In the genomic region with DNA sequence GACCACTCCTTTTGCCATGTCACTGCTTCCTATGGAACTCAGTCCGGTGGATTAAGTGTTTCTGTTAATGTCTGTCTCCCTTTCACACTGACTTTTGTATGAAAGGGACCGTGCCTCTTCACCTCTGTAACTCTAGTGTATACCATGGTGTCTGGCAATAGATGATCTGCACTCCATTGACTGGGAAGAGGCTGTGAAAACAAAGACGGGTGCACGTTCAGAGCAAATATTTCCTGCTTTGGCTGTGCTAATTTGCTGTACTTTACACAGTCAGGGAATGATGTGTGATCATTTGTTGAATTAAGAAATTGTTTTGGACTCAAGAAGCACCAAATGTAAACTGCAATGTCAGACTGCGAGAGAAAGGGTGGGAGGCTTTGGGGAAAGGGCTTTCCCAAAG, we compare ENCODE assay signal across 22 cellular contexts.
A peak's percentile ranks its signal among the peaks of the same experiment; 100 is the strongest.
DNase-seq lines count a peak whose midpoint lies in the region; ATAC-seq and TF ChIP-seq lines count a peak whose summit lies in the region.
"Had no signal": no experiment of that assay in that cellular context is flagged by ENCODE, and none has a peak within 500 bp of the region (broad histone marks: within the 10 kb centered on the region; RNA-seq: fewer than 3 reads in every experiment).

No MANE protein-coding gene starts in this region.

- TF ChIP-seq POLR2A in body of pancreas (IDR thresholded peaks at IDR 0.05) (no peak), prostate gland (IDR thresholded peaks at IDR 0.05) (no peak)

- H3K27ac ChIP-seq in body of pancreas (peak overlapping the region in 3 of 4 donors; percentile 26 to 37 (median 31)), prostate gland (no peak overlapping the region)
- H3K27ac ChIP-seq: neutrophil, testis had no signal

- 42 to 53% methylated on average over 5 of the region's 5 CpGs for WGBS in body of pancreas, 2 donors
- WGBS in prostate gland: 26% methylated on average over 5 of the region's 5 CpGs

- intact Hi-C loops in body of pancreas (cut with DNase I): loop anchor here (10.0 kb wide), 1 partner anchor 329 kb away; no protein-coding TSS in a partner anchor
- intact Hi-C loops in prostate gland (cut with DNase I): loop anchor here (10.0 kb wide), 2 partner anchors 409 to 921 kb away; no protein-coding TSS in a partner anchor

- TF ChIP-seq CTCF in body of pancreas (IDR thresholded peaks at IDR 0.05) (no peak), prostate gland (IDR thresholded peaks at IDR 0.05) (no peak)

- H3K4me1 ChIP-seq in body of pancreas: peaks cover 60% of the 10 kb centered on the region
- H3K4me1 ChIP-seq in prostate gland (replicated peaks): peaks cover 3% of the 10 kb centered on the region

- DNase-seq in NCI-H1092 treated with DMSO at 0.1 percent for 48 hours (lab: John Stamatoyannopoulos, UW): peak; percentile 37
- no peak for DNase-seq in NCI-H1092 (lab: John Stamatoyannopoulos, UW)
- DNase-seq in NCI-H2029 treated with DMSO at 0.1 percent for 48 hours (lab: John Stamatoyannopoulos, UW): peak; percentile 13
- DNase-seq in body of pancreas: no peak
- DNase-seq in prostate gland (ENCODE audit: low spot score): peak; percentile 10
- no peak for DNase-seq in midbrain (lab: John Stamatoyannopoulos, UW)
- no peak for DNase-seq in stimulated activated CD4-positive, alpha-beta T cell treated with anti-CD3 and anti-CD28 coated beads, Interleukin-1b, Interleukin-23, amount 100 ng/mL, for 48 hours
- DNase-seq: activated CD4-positive, CD25-positive, alpha-beta regulatory T cell; effector memory CD4-positive, alpha-beta T cell; foreskin fibroblast; HFFc6; IMR-90; left cardiac atrium; NCI-H1048; NCI-H2081 treated with DMSO at 0.1 percent for 48 hours; sigmoid colon; stimulated activated naive B cell treated with anti-CD40 and anti-IgM and Interleukin-4, amounts not matched to agents 10 μg/mL and 1 μg/mL and 100 μg/mL, for 72 hours; SW 1271 had no signal

- no peaks in the 10 kb centered on the region for H3K9me3 ChIP-seq in body of pancreas
- H3K9me3 ChIP-seq in prostate gland: no peaks in the 10 kb centered on the region
- H3K9me3 ChIP-seq: neutrophil, sigmoid colon, testis had no signal

- no peak overlapping the region for H3K4me3 ChIP-seq in body of pancreas
- H3K4me3 ChIP-seq in prostate gland: no peak overlapping the region
- H3K4me3 ChIP-seq: GM23338, sigmoid colon, testis had no signal

- ATAC-seq in body of pancreas (no peak), HG03342 (IDR thresholded peaks at IDR 0.05; ENCODE audit: unreplicated experiment) (no peak)
- ATAC-seq: GM23338; left cardiac atrium; stimulated activated naive B cell treated with anti-CD40 and anti-IgM and Interleukin-4, amounts not matched to agents 10 μg/mL and 1 μg/mL and 100 μg/mL, for 72 hours had no signal

- H3K27me3 ChIP-seq in body of pancreas (no peaks in the 10 kb centered on the region), prostate gland (replicated peaks; ENCODE audit: insufficient read depth) (no peaks in the 10 kb centered on the region)
- H3K27me3 ChIP-seq: sigmoid colon, testis had no signal

- no peaks in the 10 kb centered on the region for H3K36me3 ChIP-seq in body of pancreas (replicated peaks in 1 of 2; ENCODE audit: insufficient read depth in 1 of 2, low read depth in 2 of 2)
- no peaks in the 10 kb centered on the region for H3K36me3 ChIP-seq in prostate gland
- H3K36me3 ChIP-seq: neutrophil, sigmoid colon had no signal

Comparison
In these comparisons a context has a peak if more than half of its experiments do, and no peak if none do; other contexts are left out.
1. DNase-seq: peak in NCI-H1092 treated with DMSO at 0.1 percent for 48 hours (single experiment), NCI-H2029 treated with DMSO at 0.1 percent for 48 hours (single experiment) and prostate gland (single experiment); none in NCI-H1092 (single experiment), body of pancreas (0 of 4), midbrain (single experiment) and stimulated activated CD4-positive, alpha-beta T cell treated with anti-CD3 and anti-CD28 coated beads, Interleukin-1b, Interleukin-23, amount 100 ng/mL, for 48 hours (single experiment).
2. H3K27ac ChIP-seq: peak in body of pancreas (3 of 4); none in prostate gland (0 of 2).